8 cellular contexts compared by ENCODE assay signal in the genomic region with DNA sequence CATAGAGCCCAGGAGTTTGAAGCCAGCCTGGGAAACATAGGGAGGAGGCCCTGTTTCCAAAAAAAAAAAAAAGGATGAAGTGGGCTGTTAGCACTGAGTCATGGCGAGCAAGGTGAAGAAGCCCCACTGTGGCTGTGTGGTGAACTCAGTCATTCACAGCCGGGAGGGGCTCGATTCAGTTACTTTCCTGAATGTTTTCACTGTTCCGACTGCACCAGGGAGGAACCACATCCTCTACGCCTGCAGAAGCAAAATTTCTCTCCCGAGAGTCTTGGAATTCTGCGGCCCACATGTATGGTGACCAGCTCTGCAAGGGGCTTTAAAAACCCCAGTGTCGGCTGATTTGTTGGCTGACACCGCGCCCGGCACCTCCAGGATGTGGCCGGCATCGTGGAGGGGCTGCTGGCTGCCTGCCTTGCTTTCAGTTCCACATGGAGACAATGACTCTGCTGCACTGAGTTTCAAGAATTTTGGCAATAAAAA. TPM values are rescaled to one million over a fixed set of nuclear protein-coding genes. Genes with fewer than 3 reads are reported as not detected.
DNase-seq lines count a peak whose midpoint lies in the region; ATAC-seq and TF ChIP-seq lines count a peak whose summit lies in the region.

No MANE protein-coding gene starts in this region.

- H3K27ac ChIP-seq in right atrium auricular region, result peak overlapping the region; percentile 92 to 94

- no peak for TF ChIP-seq CTCF in right atrium auricular region (IDR thresholded peaks at IDR 0.05)

- peaks cover 27% of the 10 kb centered on the region for H3K4me1 Mint-ChIP-seq in activated T-cell treated with anti-CD3 and anti-CD28 coated beads, Interleukin-2, amount 50 U/mL, for 24 hours (ENCODE audit: low read depth)

- no peaks in the 10 kb centered on the region for H3K9me3 ChIP-seq in right atrium auricular region

- no peak for ATAC-seq in HG02852 (IDR thresholded peaks at IDR 0.05; ENCODE audit: unreplicated experiment)
- no peak for ATAC-seq in HG02623 (IDR thresholded peaks at IDR 0.05; ENCODE audit: unreplicated experiment)
- no peak for ATAC-seq in GM19455 (IDR thresholded peaks at IDR 0.05; ENCODE audit: unreplicated experiment)

- peak overlapping the region in 1 of 2 donors; percentile 4 for H3K4me3 ChIP-seq in right atrium auricular region

- H3K4me1 ChIP-seq in right atrium auricular region, result peaks cover 0 to 97% of the 10 kb centered on the region in 2 donors

- no peaks in the 10 kb centered on the region for H3K36me3 ChIP-seq in right atrium auricular region

- peak overlapping the region; percentile 92 for H3K27ac Mint-ChIP-seq in activated T-cell treated with anti-CD3 and anti-CD28 coated beads, Interleukin-2, amount 50 U/mL, for 24 hours

- peak overlapping the region; percentile 78 for H3K4me3 Mint-ChIP-seq in activated T-cell treated with anti-CD3 and anti-CD28 coated beads, Interleukin-2, amount 50 U/mL, for 24 hours

- H3K36me3 Mint-ChIP-seq in activated T-cell treated with anti-CD3 and anti-CD28 coated beads, Interleukin-2, amount 50 U/mL, for 24 hours (ENCODE audit: low read depth), result no peaks in the 10 kb centered on the region

- in situ Hi-C loops in GM18951 (cut with MboI; ENCODE audit: low sequenced_read_pairs, unreplicated experiment) (no loop called here), KBM-7 (cut with MboI; ENCODE audit: low pct_unique_long_range_greater_than_20kb, low sequenced_read_pairs) (no loop called here)

- no peaks in the 10 kb centered on the region for H3K9me3 Mint-ChIP-seq in activated T-cell treated with anti-CD3 and anti-CD28 coated beads, Interleukin-2, amount 50 U/mL, for 24 hours

- TF ChIP-seq POLR2A in GM18951 (IDR thresholded peaks at IDR 0.05; ENCODE audit: extremely low read depth, insufficient read depth, insufficient read length), result peak; percentile 17

- DNase-seq in KBM-7 (peak; percentile 71), right atrium auricular region (ENCODE audit: low spot score) (no peak)
- peak; percentile 72 for DNase-seq in activated T-cell treated with anti-CD3 and anti-CD28 coated beads, Interleukin-2, amount 50 U/mL, for 24 hours
- DNase-seq in stimulated activated CD8-positive, alpha-beta memory T cell treated with anti-CD3 and anti-CD28 coated beads, Interleukin-12 subunit alpha, Interleukin-12 subunit beta, amount 100 ng/mL, for 4 hours (ENCODE audit: low read depth), result peak; percentile 45

- H3K27me3 Mint-ChIP-seq in activated T-cell treated with anti-CD3 and anti-CD28 coated beads, Interleukin-2, amount 50 U/mL, for 24 hours, result no peaks in the 10 kb centered on the region

- H3K27me3 ChIP-seq in right atrium auricular region, result no peaks in the 10 kb centered on the region

RNA-seq across cellular contexts. Expression of gene GRAMD4, which starts 27.8 kb away (rescaled TPM):
- total RNA-seq in right atrium auricular region, result 10 to 100 TPM; 29.1 to 31.6 TPM

RNA-seq across cellular contexts. Expression of gene CELSR1, which starts 55.0 kb away (rescaled TPM):
- 1 to 10 TPM; 7.1 to 9.6 TPM for total RNA-seq in right atrium auricular region
